ENCODE assay signal across 7 cellular contexts in genomic region chr11:12827929-12828812, GRCh38.
DNase-seq lines count a peak whose midpoint lies in the region; ATAC-seq, FAIRE-seq and TF ChIP-seq lines count a peak whose summit lies in the region.

No MANE protein-coding gene starts in this region.

- H3K27me3 ChIP-seq in Peyer's patch (no peaks in the 10 kb centered on the region), vagina (no peaks in the 10 kb centered on the region)

- ATAC-seq in HG03045 (IDR thresholded peaks at IDR 0.05; ENCODE audit: unreplicated experiment): peak; percentile 52

- no peaks in the 10 kb centered on the region for H3K9me3 ChIP-seq in Peyer's patch
- H3K9me3 ChIP-seq in vagina: no peaks in the 10 kb centered on the region

- peak overlapping the region; percentile 73 for H3K4me3 Mint-ChIP-seq in mesothelial cell of epicardium

- peak; percentile 38; the same call in 1 of the 2 replicates for TF ChIP-seq POLR2A in GM12892 (IDR thresholded peaks at IDR 0.05; ENCODE audit: low read depth, low read length)
- peak in 1 of 2 donors; percentile 22 for TF ChIP-seq POLR2A in Peyer's patch (IDR thresholded peaks at IDR 0.05)
- no peak for TF ChIP-seq POLR2A in vagina (IDR thresholded peaks at IDR 0.05)

- peak; percentile 89 for FAIRE-seq in GM12892 (lab: Jason Lieb, UNC)

- intact Hi-C loops in vagina (cut with DNase I): no loop called here

- H3K36me3 Mint-ChIP-seq in mesothelial cell of epicardium: peaks cover 4% of the 10 kb centered on the region

- H3K27me3 Mint-ChIP-seq in mesothelial cell of epicardium (ENCODE audit: low read depth): no peaks in the 10 kb centered on the region

- peak overlapping the region; percentile 35 to 88 (median 60) for H3K27ac ChIP-seq in Peyer's patch
- peak overlapping the region; percentile 59 for H3K27ac ChIP-seq in vagina

- DNase-seq in GM12892 (ENCODE audit: insufficient read length) (no peak), Peyer's patch (peak in 2 of 3 donors; percentile 58 to 67), epithelial cell of esophagus (ENCODE audit: low read depth) (peak; percentile 68), mesothelial cell of epicardium (ENCODE audit: low spot score in 2 of 2, unreplicated experiment in 2 of 2) (no peak), vagina (ENCODE audit: extremely low spot score in 2 of 2) (no peak)
- no peak for DNase-seq in activated CD4-positive, CD25-positive, alpha-beta regulatory T cell (lab: John Stamatoyannopoulos, UW)

- H3K4me3 ChIP-seq in Peyer's patch: peak overlapping the region in 3 of 4 donors; percentile 7 to 51 (median 44)
- H3K4me3 ChIP-seq in epithelial cell of esophagus (ENCODE audit: low read length): peak overlapping the region; percentile 54
- H3K4me3 ChIP-seq in vagina: peak overlapping the region; percentile 25 to 35

- peak overlapping the region; percentile 98 for H3K27ac Mint-ChIP-seq in mesothelial cell of epicardium

- H3K9me3 Mint-ChIP-seq in mesothelial cell of epicardium: peaks cover 4% of the 10 kb centered on the region

- peaks cover 0 to 35% (median 0%) of the 10 kb centered on the region in 4 donors for H3K4me1 ChIP-seq in Peyer's patch
- H3K4me1 ChIP-seq in vagina: peaks cover 23% of the 10 kb centered on the region

- H3K36me3 ChIP-seq in Peyer's patch: no peaks in the 10 kb centered on the region
- no peaks in the 10 kb centered on the region for H3K36me3 ChIP-seq in vagina

- peaks cover 74% of the 10 kb centered on the region for H3K4me1 Mint-ChIP-seq in mesothelial cell of epicardium

- TF ChIP-seq CTCF in Peyer's patch (IDR thresholded peaks at IDR 0.05) (peak in 1 of 6 experiments; percentile 20), epithelial cell of esophagus (IDR thresholded peaks at IDR 0.05; ENCODE audit: insufficient read depth, low read depth, low read length, missing control alignments) (no peak), mesothelial cell of epicardium (IDR thresholded peaks at IDR 0.05; ENCODE audit: unreplicated experiment) (no peak), vagina (IDR thresholded peaks at IDR 0.05) (no peak)

Comparison
In these comparisons a context has a peak if more than half of its experiments do, and no peak if none do; other contexts are left out.
1. DNase-seq: peak in Peyer's patch (2 of 3) and epithelial cell of esophagus (single experiment); none in GM12892 (single experiment), mesothelial cell of epicardium (0 of 2), vagina (0 of 2) and activated CD4-positive, CD25-positive, alpha-beta regulatory T cell (0 of 4).
2. Peak in every context shown above with its lines, with median percentiles within 50 percentile points of each other: H3K4me3 ChIP-seq.